14 cellular contexts compared by ENCODE assay signal in the genomic region with DNA sequence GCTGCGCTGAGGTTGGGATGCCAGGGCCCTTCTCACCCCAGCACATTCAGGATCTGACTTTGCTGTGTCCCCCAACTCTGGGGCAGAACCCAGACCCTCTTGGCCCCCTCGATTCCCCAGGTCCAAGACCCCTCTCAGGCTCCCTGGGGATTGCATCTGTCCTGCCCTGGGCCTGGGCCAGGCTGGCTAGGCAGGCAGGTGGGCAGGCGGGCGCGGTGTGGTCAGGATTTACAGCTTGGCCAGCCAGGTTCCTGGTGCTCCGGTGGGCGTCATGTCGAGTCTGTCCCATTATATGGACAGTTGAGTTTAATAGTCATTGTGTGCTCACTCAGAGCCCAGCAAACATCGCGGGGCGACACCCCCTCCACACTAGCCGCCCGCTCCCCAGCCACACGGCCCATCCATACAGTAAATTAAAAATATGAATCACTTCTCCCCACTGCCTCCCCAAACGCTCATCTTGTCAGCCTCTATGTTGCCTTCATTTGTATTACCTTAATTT.
"Had no signal": no experiment of that assay in that cellular context is flagged by ENCODE, and none has a peak within 500 bp of the region (broad histone marks: within the 10 kb centered on the region; RNA-seq: fewer than 3 reads in every experiment).

No MANE protein-coding gene starts in this region.

- H3K4me2 ChIP-seq: hepatocyte had no signal

- DNase-seq: activated CD4-positive, alpha-beta memory T cell treated with anti-CD3 and anti-CD28 coated beads for 36 hours; amniotic stem cell; dermis blood vessel endothelial cell; left cardiac atrium; mucosa of descending colon; nucleus accumbens; stimulated activated CD4-positive, alpha-beta T cell treated with anti-CD3 and anti-CD28 coated beads, Interleukin-2, amount 100 ng/mL, for 48 hours; T-helper 9 cell had no signal

- H3K36me3 ChIP-seq: thoracic aorta, uterus had no signal

- H3K9me3 ChIP-seq: mucosa of descending colon, thoracic aorta, uterus had no signal

- H3K4me3 ChIP-seq: hepatocyte, mucosa of descending colon, thoracic aorta, uterus had no signal

- H3K79me2 ChIP-seq: hepatocyte had no signal

- H2AFZ ChIP-seq: hepatocyte had no signal

- ATAC-seq: activated naive CD4-positive, alpha-beta T cell treated with anti-CD3 and anti-CD28 coated beads, Interleukin-2, amount 50 U/mL, for 72 hours; activated T-helper 17 cell treated with anti-CD3 and anti-CD28 coated beads, Interleukin-2, amount 50 U/mL, for 72 hours; left cardiac atrium; mucosa of descending colon; naive thymus-derived CD8-positive, alpha-beta T cell had no signal

- H3K27ac ChIP-seq: hepatocyte, thoracic aorta, uterus had no signal
